ENCODE assay signal across 18 cellular contexts in the genomic region with DNA sequence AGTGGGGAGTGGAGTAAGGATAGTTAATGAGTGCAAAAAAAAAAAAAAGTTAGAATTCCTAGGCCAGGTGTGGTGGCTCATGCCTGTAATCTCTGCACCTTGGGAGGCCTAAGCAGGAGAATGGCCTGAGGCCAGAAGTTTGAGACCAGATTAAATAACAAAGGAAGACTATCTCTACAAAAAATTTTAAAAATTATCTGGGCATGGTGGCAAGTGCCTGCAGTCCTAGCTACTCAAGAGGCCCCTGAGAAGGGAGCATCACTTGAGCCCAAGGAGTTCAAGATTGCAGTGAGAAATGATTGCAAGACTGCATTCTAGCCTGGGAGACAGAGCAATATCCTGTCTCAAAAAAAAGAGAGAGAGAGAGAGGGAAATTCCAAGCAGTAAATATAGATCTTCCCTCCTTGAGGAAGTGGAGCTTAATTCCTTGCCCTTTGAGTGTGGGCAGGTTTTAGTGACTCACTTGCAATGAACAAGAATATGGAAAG. TPM values are rescaled to one million over a fixed set of nuclear protein-coding genes. Genes with fewer than 3 reads are reported as not detected.
A peak's percentile ranks its signal among the peaks of the same experiment; 100 is the strongest.
DNase-seq lines count a peak whose midpoint lies in the region; ATAC-seq and TF ChIP-seq lines count a peak whose summit lies in the region.
"Had no signal": no experiment of that assay in that cellular context is flagged by ENCODE, and none has a peak within 500 bp of the region (broad histone marks: within the 10 kb centered on the region; RNA-seq: fewer than 3 reads in every experiment).

No MANE protein-coding gene starts in this region.

- no peak overlapping the region for H3K4me3 Mint-ChIP-seq in HFFc6
- no peak overlapping the region for H3K4me3 Mint-ChIP-seq in chondrocyte (ENCODE audit: unreplicated experiment)
- H3K4me3 Mint-ChIP-seq: activated T-cell treated with anti-CD3 and anti-CD28 coated beads, Interleukin-2, amount 50 U/mL, for 24 hours had no signal

- H3K4me1 Mint-ChIP-seq in HFFc6 (ENCODE audit: low read depth): peaks cover 15% of the 10 kb centered on the region
- H3K4me1 Mint-ChIP-seq in chondrocyte (ENCODE audit: low read depth): peaks cover 39% of the 10 kb centered on the region

- H3K9me3 Mint-ChIP-seq in HFFc6 (no peaks in the 10 kb centered on the region), chondrocyte (ENCODE audit: low read depth) (peaks cover 7% of the 10 kb centered on the region)
- H3K9me3 Mint-ChIP-seq: activated T-cell treated with anti-CD3 and anti-CD28 coated beads, Interleukin-2, amount 50 U/mL, for 24 hours had no signal

- TF ChIP-seq CTCF in AG09309 (IDR thresholded peaks at IDR 0.05; ENCODE audit: control insufficient read depth, insufficient read depth, low read depth, low read length, missing control alignments) (no peak), HFFc6 (IDR thresholded peaks at IDR 0.05) (no peak), chondrocyte (IDR thresholded peaks at IDR 0.05) (no peak)

- H3K4me3 ChIP-seq in AG09309 (ENCODE audit: control insufficient read depth, low read depth, low read length): no peak overlapping the region
- H3K4me3 ChIP-seq: lung, ovary, uterus had no signal

- H3K27ac Mint-ChIP-seq in HFFc6 (no peak overlapping the region), chondrocyte (ENCODE audit: unreplicated experiment) (peak overlapping the region; percentile 82)
- H3K27ac Mint-ChIP-seq: activated T-cell treated with anti-CD3 and anti-CD28 coated beads, Interleukin-2, amount 50 U/mL, for 24 hours had no signal

- H3K27me3 Mint-ChIP-seq in HFFc6 (ENCODE audit: insufficient read depth) (peaks cover 2% of the 10 kb centered on the region; the same call in 1 of the 2 replicates), chondrocyte (ENCODE audit: low read depth) (no peaks in the 10 kb centered on the region)

- no peak for ATAC-seq in GM19351 (IDR thresholded peaks at IDR 0.05; ENCODE audit: unreplicated experiment)

- H3K36me3 Mint-ChIP-seq in HFFc6 (ENCODE audit: low read depth) (no peaks in the 10 kb centered on the region), chondrocyte (ENCODE audit: low read depth) (peaks cover 2% of the 10 kb centered on the region)

- peak; percentile 59 for DNase-seq in AG09309 (ENCODE audit: low read depth)
- peak; percentile 23 for DNase-seq in HFFc6
- DNase-seq in chondrocyte (ENCODE audit: low spot score): no peak
- DNase-seq in kidney tubule cell (ENCODE audit: low spot score): peak; percentile 88
- DNase-seq in stimulated activated naive CD4-positive, alpha-beta T cell (lab: John Stamatoyannopoulos, UW): no peak
- no peak for DNase-seq in SIG-M5 (lab: John Stamatoyannopoulos, UW)
- DNase-seq in NCI-H128 (lab: John Stamatoyannopoulos, UW; ENCODE audit: unreplicated experiment): no peak
- DNase-seq: activated CD4-positive, CD25-positive, alpha-beta regulatory T cell treated with anti-CD3 and anti-CD28 coated beads, Interleukin-2, amount 50 U/mL, for 72 hours; activated T-cell treated with anti-CD3 and anti-CD28 coated beads, Interleukin-2, amount 50 U/mL, for 24 hours; AML-193; effector CD8-positive, alpha-beta T cell; KG1; NCI-H2107; ovary; stimulated activated CD8-positive, alpha-beta memory T cell treated with anti-CD3 and anti-CD28 coated beads, Interleukin-4, amount 100 ng/mL, for 48 hours; uterus had no signal

RNA-seq across cellular contexts. Expression of gene CSTF2T, which starts 19.5 kb away (rescaled TPM):
- 10 to 100 TPM; 12.4 to 15.8 (median 15.6) TPM for total RNA-seq in HFFc6 (2021; fragmentation: NEBNext Ultra II Directional; extraction: Animal tissue kit (Norgen Biotek cat#: 25700))
- total RNA-seq in chondrocyte: 16.0 to 21.6 TPM (median 16.3 TPM) in 3 replicates

Comparison
In these comparisons a context has a peak if more than half of its experiments do, and no peak if none do; other contexts are left out.
1. DNase-seq: peak in AG09309 (single experiment), HFFc6 (single experiment) and kidney tubule cell (single experiment); none in chondrocyte (single experiment), stimulated activated naive CD4-positive, alpha-beta T cell (0 of 6), SIG-M5 (single experiment) and NCI-H128 (single experiment).